In the genomic region with DNA sequence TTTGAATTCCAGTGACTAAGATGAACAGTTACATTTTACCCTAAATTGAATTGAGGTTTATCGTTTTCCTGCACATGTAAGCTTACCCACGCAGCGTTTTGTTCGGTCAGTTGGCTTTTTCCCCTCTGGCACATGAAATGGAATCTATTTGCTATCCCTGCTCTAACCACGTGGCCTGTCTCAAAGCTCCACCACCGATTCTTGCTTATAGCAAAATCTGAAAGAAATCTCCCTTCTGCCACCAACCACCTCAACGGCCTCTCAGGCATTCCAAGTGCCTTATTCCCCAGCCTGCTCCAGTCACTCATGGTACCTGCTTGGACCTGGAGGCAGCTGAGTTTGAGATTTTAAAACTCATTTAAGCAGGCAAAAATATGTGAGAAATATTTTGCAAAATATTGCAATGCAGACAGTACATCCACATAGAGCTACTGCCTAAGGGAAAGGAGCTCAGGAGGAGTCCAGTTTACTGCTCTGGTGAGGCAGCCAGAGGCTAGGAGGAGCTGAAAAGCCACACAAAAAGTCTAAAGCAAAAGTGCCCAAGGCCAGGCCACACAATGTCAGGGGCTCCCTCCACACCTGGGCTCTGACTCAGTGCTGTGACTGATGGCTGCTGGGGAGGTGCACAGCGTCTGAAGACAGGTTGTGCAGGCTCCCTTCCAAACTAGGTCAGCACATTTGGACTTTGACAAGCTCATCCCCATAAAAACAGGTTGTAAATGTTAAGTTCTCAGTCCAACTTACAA, we compare ENCODE assay signal across 1 cellular context.
TF ChIP-seq lines count a peak whose summit lies in the region.

No MANE protein-coding gene starts in this region.

TF ChIP-seq in HepG2, 621 proteins besides CTCF, POLR2A, EP300 and RAD21 (continued from another document and continues in another):
- TF ChIP-seq, protein P1, sequence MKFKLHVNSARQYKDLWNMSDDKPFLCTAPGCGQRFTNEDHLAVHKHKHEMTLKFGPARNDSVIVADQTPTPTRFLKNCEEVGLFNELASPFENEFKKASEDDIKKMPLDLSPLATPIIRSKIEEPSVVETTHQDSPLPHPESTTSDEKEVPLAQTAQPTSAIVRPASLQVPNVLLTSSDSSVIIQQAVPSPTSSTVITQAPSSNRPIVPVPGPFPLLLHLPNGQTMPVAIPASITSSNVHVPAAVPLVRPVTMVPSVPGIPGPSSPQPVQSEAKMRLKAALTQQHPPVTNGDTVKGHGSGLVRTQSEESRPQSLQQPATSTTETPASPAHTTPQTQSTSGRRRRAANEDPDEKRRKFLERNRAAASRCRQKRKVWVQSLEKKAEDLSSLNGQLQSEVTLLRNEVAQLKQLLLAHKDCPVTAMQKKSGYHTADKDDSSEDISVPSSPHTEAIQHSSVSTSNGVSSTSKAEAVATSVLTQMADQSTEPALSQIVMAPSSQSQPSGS (CRISPR knock-in tag; IDR thresholded peaks at IDR 0.05), result no peak
- no peak for TF ChIP-seq RBAK (CRISPR knock-in tag; IDR thresholded peaks at IDR 0.05)
- TF ChIP-seq, protein P2, sequence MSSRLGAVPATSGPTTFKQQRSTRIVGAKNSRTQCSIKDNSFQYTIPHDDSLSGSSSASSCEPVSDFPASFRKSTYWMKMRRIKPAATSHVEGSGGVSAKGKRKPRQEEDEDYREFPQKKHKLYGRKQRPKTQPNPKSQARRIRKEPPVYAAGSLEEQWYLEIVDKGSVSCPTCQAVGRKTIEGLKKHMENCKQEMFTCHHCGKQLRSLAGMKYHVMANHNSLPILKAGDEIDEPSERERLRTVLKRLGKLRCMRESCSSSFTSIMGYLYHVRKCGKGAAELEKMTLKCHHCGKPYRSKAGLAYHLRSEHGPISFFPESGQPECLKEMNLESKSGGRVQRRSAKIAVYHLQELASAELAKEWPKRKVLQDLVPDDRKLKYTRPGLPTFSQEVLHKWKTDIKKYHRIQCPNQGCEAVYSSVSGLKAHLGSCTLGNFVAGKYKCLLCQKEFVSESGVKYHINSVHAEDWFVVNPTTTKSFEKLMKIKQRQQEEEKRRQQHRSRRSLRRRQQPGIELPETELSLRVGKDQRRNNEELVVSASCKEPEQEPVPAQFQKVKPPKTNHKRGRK (CRISPR knock-in tag; IDR thresholded peaks at IDR 0.05), result no peak
- no peak for TF ChIP-seq SAFB2 (CRISPR knock-in tag; IDR thresholded peaks at IDR 0.05; ENCODE audit: borderline replicate concordance, low read depth)
- TF ChIP-seq, protein P3, sequence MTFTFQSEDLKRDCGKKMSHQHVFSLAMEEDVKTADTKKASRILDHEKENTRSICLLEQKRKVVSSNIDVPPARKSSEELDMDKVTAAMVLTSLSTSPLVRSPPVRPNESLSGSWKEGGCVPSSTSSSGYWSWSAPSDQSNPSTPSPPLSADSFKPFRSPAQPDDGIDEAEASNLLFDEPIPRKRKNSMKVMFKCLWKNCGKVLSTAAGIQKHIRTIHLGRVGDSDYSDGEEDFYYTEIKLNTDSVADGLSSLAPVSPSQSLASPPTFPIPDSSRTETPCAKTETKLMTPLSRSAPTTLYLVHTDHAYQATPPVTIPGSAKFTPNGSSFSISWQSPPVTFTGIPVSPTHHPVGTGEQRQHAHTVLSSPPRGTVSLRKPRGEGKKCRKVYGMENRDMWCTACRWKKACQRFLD (CRISPR knock-in tag; IDR thresholded peaks at IDR 0.05; ENCODE audit: borderline replicate concordance), result no peak
- no peak for TF ChIP-seq HOXD1 (CRISPR knock-in tag; IDR thresholded peaks at IDR 0.05)
- TF ChIP-seq, protein P4, sequence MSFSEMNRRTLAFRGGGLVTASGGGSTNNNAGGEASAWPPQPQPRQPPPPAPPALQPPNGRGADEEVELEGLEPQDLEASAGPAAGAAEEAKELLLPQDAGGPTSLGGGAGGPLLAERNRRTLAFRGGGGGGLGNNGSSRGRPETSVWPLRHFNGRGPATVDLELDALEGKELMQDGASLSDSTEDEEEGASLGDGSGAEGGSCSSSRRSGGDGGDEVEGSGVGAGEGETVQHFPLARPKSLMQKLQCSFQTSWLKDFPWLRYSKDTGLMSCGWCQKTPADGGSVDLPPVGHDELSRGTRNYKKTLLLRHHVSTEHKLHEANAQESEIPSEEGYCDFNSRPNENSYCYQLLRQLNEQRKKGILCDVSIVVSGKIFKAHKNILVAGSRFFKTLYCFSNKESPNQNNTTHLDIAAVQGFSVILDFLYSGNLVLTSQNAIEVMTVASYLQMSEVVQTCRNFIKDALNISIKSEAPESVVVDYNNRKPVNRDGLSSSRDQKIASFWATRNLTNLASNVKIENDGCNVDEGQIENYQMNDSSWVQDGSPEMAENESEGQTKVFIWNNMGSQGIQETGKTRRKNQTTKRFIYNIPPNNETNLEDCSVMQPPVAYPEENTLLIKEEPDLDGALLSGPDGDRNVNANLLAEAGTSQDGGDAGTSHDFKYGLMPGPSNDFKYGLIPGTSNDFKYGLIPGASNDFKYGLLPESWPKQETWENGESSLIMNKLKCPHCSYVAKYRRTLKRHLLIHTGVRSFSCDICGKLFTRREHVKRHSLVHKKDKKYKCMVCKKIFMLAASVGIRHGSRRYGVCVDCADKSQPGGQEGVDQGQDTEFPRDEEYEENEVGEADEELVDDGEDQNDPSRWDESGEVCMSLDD (CRISPR knock-in tag; IDR thresholded peaks at IDR 0.05; ENCODE audit: borderline replicate concordance), result no peak
- no peak for TF ChIP-seq IKZF4 (CRISPR knock-in tag; IDR thresholded peaks at IDR 0.05; ENCODE audit: borderline replicate concordance, low read depth, not compliant biosample characterization)
- no peak for TF ChIP-seq PITX1 (CRISPR knock-in tag; IDR thresholded peaks at IDR 0.05)
- no peak for TF ChIP-seq SP4 (CRISPR knock-in tag; IDR thresholded peaks at IDR 0.05)
- no peak for TF ChIP-seq CREB1 (IDR thresholded peaks at IDR 0.05)
- TF ChIP-seq CREB1 (CRISPR knock-in tag; IDR thresholded peaks at IDR 0.05), result no peak
- TF ChIP-seq, protein P5, sequence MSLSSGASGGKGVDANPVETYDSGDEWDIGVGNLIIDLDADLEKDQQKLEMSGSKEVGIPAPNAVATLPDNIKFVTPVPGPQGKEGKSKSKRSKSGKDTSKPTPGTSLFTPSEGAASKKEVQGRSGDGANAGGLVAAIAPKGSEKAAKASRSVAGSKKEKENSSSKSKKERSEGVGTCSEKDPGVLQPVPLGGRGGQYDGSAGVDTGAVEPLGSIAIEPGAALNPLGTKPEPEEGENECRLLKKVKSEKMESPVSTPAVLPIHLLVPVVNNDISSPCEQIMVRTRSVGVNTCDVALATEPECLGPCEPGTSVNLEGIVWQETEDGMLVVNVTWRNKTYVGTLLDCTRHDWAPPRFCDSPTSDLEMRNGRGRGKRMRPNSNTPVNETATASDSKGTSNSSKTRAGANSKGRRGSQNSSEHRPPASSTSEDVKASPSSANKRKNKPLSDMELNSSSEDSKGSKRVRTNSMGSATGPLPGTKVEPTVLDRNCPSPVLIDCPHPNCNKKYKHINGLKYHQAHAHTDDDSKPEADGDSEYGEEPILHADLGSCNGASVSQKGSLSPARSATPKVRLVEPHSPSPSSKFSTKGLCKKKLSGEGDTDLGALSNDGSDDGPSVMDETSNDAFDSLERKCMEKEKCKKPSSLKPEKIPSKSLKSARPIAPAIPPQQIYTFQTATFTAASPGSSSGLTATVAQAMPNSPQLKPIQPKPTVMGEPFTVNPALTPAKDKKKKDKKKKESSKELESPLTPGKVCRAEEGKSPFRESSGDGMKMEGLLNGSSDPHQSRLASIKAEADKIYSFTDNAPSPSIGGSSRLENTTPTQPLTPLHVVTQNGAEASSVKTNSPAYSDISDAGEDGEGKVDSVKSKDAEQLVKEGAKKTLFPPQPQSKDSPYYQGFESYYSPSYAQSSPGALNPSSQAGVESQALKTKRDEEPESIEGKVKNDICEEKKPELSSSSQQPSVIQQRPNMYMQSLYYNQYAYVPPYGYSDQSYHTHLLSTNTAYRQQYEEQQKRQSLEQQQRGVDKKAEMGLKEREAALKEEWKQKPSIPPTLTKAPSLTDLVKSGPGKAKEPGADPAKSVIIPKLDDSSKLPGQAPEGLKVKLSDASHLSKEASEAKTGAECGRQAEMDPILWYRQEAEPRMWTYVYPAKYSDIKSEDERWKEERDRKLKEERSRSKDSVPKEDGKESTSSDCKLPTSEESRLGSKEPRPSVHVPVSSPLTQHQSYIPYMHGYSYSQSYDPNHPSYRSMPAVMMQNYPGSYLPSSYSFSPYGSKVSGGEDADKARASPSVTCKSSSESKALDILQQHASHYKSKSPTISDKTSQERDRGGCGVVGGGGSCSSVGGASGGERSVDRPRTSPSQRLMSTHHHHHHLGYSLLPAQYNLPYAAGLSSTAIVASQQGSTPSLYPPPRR (CRISPR knock-in tag; IDR thresholded peaks at IDR 0.05; ENCODE audit: borderline replicate concordance), result no peak
- no peak for TF ChIP-seq GABPA (IDR thresholded peaks at IDR 0.05; ENCODE audit: low read depth, low read length)
- TF ChIP-seq GABPA (CRISPR knock-in tag; IDR thresholded peaks at IDR 0.05; ENCODE audit: low read depth), result no peak
- TF ChIP-seq, protein P6, sequence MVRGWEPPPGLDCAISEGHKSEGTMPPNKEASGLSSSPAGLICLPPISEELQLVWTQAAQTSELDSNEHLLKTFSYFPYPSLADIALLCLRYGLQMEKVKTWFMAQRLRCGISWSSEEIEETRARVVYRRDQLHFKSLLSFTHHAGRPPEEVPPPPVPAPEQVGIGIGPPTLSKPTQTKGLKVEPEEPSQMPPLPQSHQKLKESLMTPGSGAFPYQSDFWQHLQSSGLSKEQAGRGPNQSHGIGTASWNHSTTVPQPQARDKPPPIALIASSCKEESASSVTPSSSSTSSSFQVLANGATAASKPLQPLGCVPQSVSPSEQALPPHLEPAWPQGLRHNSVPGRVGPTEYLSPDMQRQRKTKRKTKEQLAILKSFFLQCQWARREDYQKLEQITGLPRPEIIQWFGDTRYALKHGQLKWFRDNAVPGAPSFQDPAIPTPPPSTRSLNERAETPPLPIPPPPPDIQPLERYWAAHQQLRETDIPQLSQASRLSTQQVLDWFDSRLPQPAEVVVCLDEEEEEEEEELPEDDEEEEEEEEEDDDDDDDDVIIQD (CRISPR knock-in tag; IDR thresholded peaks at IDR 0.05; ENCODE audit: low read depth), result 0 out of 2 replicates have a peak, but pooled peaks have one; percentile 34
- no peak for TF ChIP-seq TCF7L2 (IDR thresholded peaks at IDR 0.05; ENCODE audit: low read depth, low read length)
- TF ChIP-seq THYN1 (CRISPR knock-in tag; IDR thresholded peaks at IDR 0.05; ENCODE audit: borderline replicate concordance, low read depth), result no peak
- no peak for TF ChIP-seq RFXAP (CRISPR knock-in tag; IDR thresholded peaks at IDR 0.05; ENCODE audit: borderline replicate concordance)
- TF ChIP-seq, protein P7, sequence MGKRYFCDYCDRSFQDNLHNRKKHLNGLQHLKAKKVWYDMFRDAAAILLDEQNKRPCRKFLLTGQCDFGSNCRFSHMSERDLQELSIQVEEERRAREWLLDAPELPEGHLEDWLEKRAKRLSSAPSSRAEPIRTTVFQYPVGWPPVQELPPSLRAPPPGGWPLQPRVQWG (CRISPR knock-in tag; IDR thresholded peaks at IDR 0.05; ENCODE audit: borderline replicate concordance, low read depth), result no peak
- no peak for TF ChIP-seq TCF12 (IDR thresholded peaks at IDR 0.05)
- no peak for TF ChIP-seq TCF12 (CRISPR knock-in tag; IDR thresholded peaks at IDR 0.05)
- TF ChIP-seq U2AF2 (IDR thresholded peaks at IDR 0.05; ENCODE audit: low read depth, low read length), result no peak
- TF ChIP-seq THAP11 (CRISPR knock-in tag; IDR thresholded peaks at IDR 0.05), result no peak
- no peak for TF ChIP-seq SRF (IDR thresholded peaks at IDR 0.05; ENCODE audit: low read depth, low read length)
- TF ChIP-seq FOXK1 (CRISPR knock-in tag; IDR thresholded peaks at IDR 0.05; ENCODE audit: borderline replicate concordance, low read depth), result no peak
- no peak for TF ChIP-seq SMARCE1 (IDR thresholded peaks at IDR 0.05; ENCODE audit: borderline replicate concordance)
- no peak for TF ChIP-seq ZNF180 (CRISPR knock-in tag; IDR thresholded peaks at IDR 0.05; ENCODE audit: borderline replicate concordance, low read depth)
- TF ChIP-seq, protein P8, sequence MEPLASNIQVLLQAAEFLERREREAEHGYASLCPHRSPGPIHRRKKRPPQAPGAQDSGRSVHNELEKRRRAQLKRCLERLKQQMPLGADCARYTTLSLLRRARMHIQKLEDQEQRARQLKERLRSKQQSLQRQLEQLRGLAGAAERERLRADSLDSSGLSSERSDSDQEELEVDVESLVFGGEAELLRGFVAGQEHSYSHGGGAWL (CRISPR knock-in tag; IDR thresholded peaks at IDR 0.05), result no peak
- no peak for TF ChIP-seq ZNF451 (CRISPR knock-in tag; IDR thresholded peaks at IDR 0.05)
- peak; percentile 41; the same call in 1 of the 3 replicates for TF ChIP-seq MXI1 (IDR thresholded peaks at IDR 0.05; ENCODE audit: borderline replicate concordance, low read depth, low read length)
- TF ChIP-seq ONECUT2 (CRISPR knock-in tag; IDR thresholded peaks at IDR 0.05), result no peak
- TF ChIP-seq NR3C1 (CRISPR knock-in tag; IDR thresholded peaks at IDR 0.05), result no peak
- no peak for TF ChIP-seq ZNF879 (CRISPR knock-in tag; IDR thresholded peaks at IDR 0.05)
- no peak for TF ChIP-seq RFXANK (CRISPR knock-in tag; IDR thresholded peaks at IDR 0.05)
- no peak for TF ChIP-seq SIX4 (CRISPR knock-in tag; IDR thresholded peaks at IDR 0.05)
- no peak for TF ChIP-seq TARDBP (CRISPR knock-in tag; IDR thresholded peaks at IDR 0.05)
- TF ChIP-seq PRPF4 (IDR thresholded peaks at IDR 0.05; ENCODE audit: low read depth, low read length, poor library complexity, severe bottlenecking), result no peak
- TF ChIP-seq, protein P9, sequence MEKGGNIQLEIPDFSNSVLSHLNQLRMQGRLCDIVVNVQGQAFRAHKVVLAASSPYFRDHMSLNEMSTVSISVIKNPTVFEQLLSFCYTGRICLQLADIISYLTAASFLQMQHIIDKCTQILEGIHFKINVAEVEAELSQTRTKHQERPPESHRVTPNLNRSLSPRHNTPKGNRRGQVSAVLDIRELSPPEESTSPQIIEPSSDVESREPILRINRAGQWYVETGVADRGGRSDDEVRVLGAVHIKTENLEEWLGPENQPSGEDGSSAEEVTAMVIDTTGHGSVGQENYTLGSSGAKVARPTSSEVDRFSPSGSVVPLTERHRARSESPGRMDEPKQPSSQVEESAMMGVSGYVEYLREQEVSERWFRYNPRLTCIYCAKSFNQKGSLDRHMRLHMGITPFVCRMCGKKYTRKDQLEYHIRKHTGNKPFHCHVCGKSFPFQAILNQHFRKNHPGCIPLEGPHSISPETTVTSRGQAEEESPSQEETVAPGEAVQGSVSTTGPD (CRISPR knock-in tag; IDR thresholded peaks at IDR 0.05), result no peak
- no peak for TF ChIP-seq ZNF775 (CRISPR knock-in tag; IDR thresholded peaks at IDR 0.05; ENCODE audit: borderline replicate concordance)
- no peak for TF ChIP-seq ZNF572 (CRISPR knock-in tag; IDR thresholded peaks at IDR 0.05)
- TF ChIP-seq ZNF772 (CRISPR knock-in tag; IDR thresholded peaks at IDR 0.05), result peak; percentile 40; the same call in 1 of the 2 replicates
- no peak for TF ChIP-seq ZNF274 (CRISPR knock-in tag; IDR thresholded peaks at IDR 0.05)
- peak; percentile 72; the same call in 1 of the 2 replicates for TF ChIP-seq ZBTB7B (CRISPR knock-in tag; IDR thresholded peaks at IDR 0.05)
- no peak for TF ChIP-seq DNMT1 (CRISPR knock-in tag; IDR thresholded peaks at IDR 0.05)
- no peak for TF ChIP-seq SYNCRIP (IDR thresholded peaks at IDR 0.05; ENCODE audit: insufficient read depth, low read depth, low read length)
- peak; percentile 70 for TF ChIP-seq HDAC2 (CRISPR knock-in tag; IDR thresholded peaks at IDR 0.05)
- TF ChIP-seq TMF1 (CRISPR knock-in tag; IDR thresholded peaks at IDR 0.05; ENCODE audit: low read depth), result no peak
- no peak for TF ChIP-seq ZSCAN20 (CRISPR knock-in tag; IDR thresholded peaks at IDR 0.05; ENCODE audit: borderline replicate concordance)
- no peak for TF ChIP-seq REPIN1 (CRISPR knock-in tag; IDR thresholded peaks at IDR 0.05; ENCODE audit: borderline replicate concordance, low read depth)
- no peak for TF ChIP-seq NFIB (CRISPR knock-in tag; IDR thresholded peaks at IDR 0.05; ENCODE audit: borderline replicate concordance)
- no peak for TF ChIP-seq AHR (CRISPR knock-in tag; IDR thresholded peaks at IDR 0.05)
- no peak for TF ChIP-seq ZNF484 (CRISPR knock-in tag; IDR thresholded peaks at IDR 0.05; ENCODE audit: borderline replicate concordance, low read depth)
- TF ChIP-seq SMARCC2 (IDR thresholded peaks at IDR 0.05), result no peak
